Comparison of ENCODE assay signal across 9 cellular contexts in genomic region chr10:124698560-124699470, GRCh38. TPM values are rescaled to one million over a fixed set of nuclear protein-coding genes. Genes with fewer than 3 reads are reported as not detected.
DNase-seq lines count a peak whose midpoint lies in the region; ATAC-seq, FAIRE-seq and TF ChIP-seq lines count a peak whose summit lies in the region.
"Had no signal": no experiment of that assay in that cellular context is flagged by ENCODE, and none has a peak within 500 bp of the region (broad histone marks: within the 10 kb centered on the region; RNA-seq: fewer than 3 reads in every experiment).

No MANE protein-coding gene starts in this region.

- H3K9me3 Mint-ChIP-seq in activated B cell treated with CpG ODN at 0.5 μM for 24 hours: no peaks in the 10 kb centered on the region

- no peak for ATAC-seq in activated B cell treated with CpG ODN at 0.5 μM for 24 hours (ENCODE audit: low read depth)
- no peak for ATAC-seq in right cardiac atrium
- no peak for ATAC-seq in HG03039 (IDR thresholded peaks at IDR 0.05; ENCODE audit: unreplicated experiment)
- ATAC-seq in HG03432 (IDR thresholded peaks at IDR 0.05; ENCODE audit: unreplicated experiment): no peak
- no peak for ATAC-seq in HG03442 (IDR thresholded peaks at IDR 0.05; ENCODE audit: unreplicated experiment)
- ATAC-seq: body of pancreas had no signal

- no peak for TF ChIP-seq CTCF in activated B cell treated with CpG ODN at 0.5 μM for 24 hours (IDR thresholded peaks at IDR 0.05)
- no peak for TF ChIP-seq CTCF in spleen (IDR thresholded peaks at IDR 0.05 in 8 of 11, conservative IDR thresholded peaks at IDR 0.05 in 3 of 11)

- intact Hi-C loops in activated B cell treated with CpG ODN at 0.5 μM for 24 hours (cut with micrococcal nuclease) (no loop called here), right cardiac atrium (cut with DNase I) (no loop called here), spleen (cut with DNase I; ENCODE audit: low total_unique reads) (no loop called here)

- H3K4me1 Mint-ChIP-seq in activated B cell treated with CpG ODN at 0.5 μM for 24 hours: peaks cover 100% of the 10 kb centered on the region

- peak; percentile 84 for FAIRE-seq in GM12892 (lab: Jason Lieb, UNC)

- H3K4me1 ChIP-seq in right cardiac atrium (ENCODE audit: control insufficient read depth, insufficient read depth, low read length): peaks cover 64% of the 10 kb centered on the region
- peaks cover 67 to 100% (median 99%) of the 10 kb centered on the region in 6 donors for H3K4me1 ChIP-seq in spleen

- peak overlapping the region; percentile 69 for H3K4me3 Mint-ChIP-seq in activated B cell treated with CpG ODN at 0.5 μM for 24 hours

- H3K27ac Mint-ChIP-seq in activated B cell treated with CpG ODN at 0.5 μM for 24 hours: peak overlapping the region; percentile 96

- H3K9me3 ChIP-seq in right cardiac atrium (ENCODE audit: control insufficient read depth, low read length) (no peaks in the 10 kb centered on the region), spleen (no peaks in the 10 kb centered on the region)
- H3K9me3 ChIP-seq: body of pancreas had no signal

- no peak for DNase-seq in GM12892 (ENCODE audit: insufficient read length)
- DNase-seq in activated B cell treated with CpG ODN at 0.5 μM for 24 hours: no peak
- DNase-seq in right cardiac atrium: peak in 2 of 3 donors; percentile 11 to 42
- peak; percentile 72 for DNase-seq in spleen
- DNase-seq: body of pancreas, retina had no signal

- peaks cover 62% of the 10 kb centered on the region for H3K36me3 Mint-ChIP-seq in activated B cell treated with CpG ODN at 0.5 μM for 24 hours (ENCODE audit: low read depth)

- H3K36me3 ChIP-seq in spleen: peaks cover 0 to 63% (median 11%) of the 10 kb centered on the region in 6 donors

- POLR2A ChIA-PET in activated B cell treated with CpG ODN at 0.5 μM for 24 hours (lab: Charles Lee): interaction anchor here (0.9 to 3.9 kb wide), 13 partner anchors 12 to 110 kb away, joined by 3 to 105 read pairs (median 18); no protein-coding TSS in a partner anchor

- CTCF ChIA-PET in activated B cell treated with CpG ODN at 0.5 μM for 24 hours (lab: Charles Lee): interaction anchor here (1.3 to 3.8 kb wide), 6 partner anchors 9 to 53 kb away, joined by 3 to 28 read pairs (median 12); no protein-coding TSS in a partner anchor

- no peaks in the 10 kb centered on the region for H3K27me3 Mint-ChIP-seq in activated B cell treated with CpG ODN at 0.5 μM for 24 hours

- WGBS in right cardiac atrium: 84% methylated on average over 18 of the region's 18 CpGs
- WGBS in spleen, 5 donors: 90 to 94% (median 94%) methylated on average over 18 of the region's 18 CpGs

- H3K4me3 ChIP-seq in right cardiac atrium (ENCODE audit: low read length) (no peak overlapping the region), spleen (peak overlapping the region in 1 of 8 donors; percentile 12)
- H3K4me3 ChIP-seq: body of pancreas had no signal

- H3K27me3 ChIP-seq in right cardiac atrium (ENCODE audit: control insufficient read depth, insufficient read depth): no peaks in the 10 kb centered on the region
- H3K27me3 ChIP-seq in spleen (replicated peaks in 1 of 7): no peaks in the 10 kb centered on the region
- H3K27me3 ChIP-seq: body of pancreas had no signal

- H3K27ac ChIP-seq in right cardiac atrium (ENCODE audit: low read length) (peak overlapping the region; percentile 99), spleen (peak overlapping the region; percentile 78 to 95 (median 88))

- TF ChIP-seq POLR2A in GM12892 (IDR thresholded peaks at IDR 0.05; ENCODE audit: low read depth, low read length) (no peak), spleen (IDR thresholded peaks at IDR 0.05) (no peak)

RNA-seq across cellular contexts. Expression of gene FAM53B, which starts 45.4 kb away (rescaled TPM):
- 6.0 TPM for polyA plus RNA-seq in GM12892 (2012; ENCODE audit: missing spikeins)
- total RNA-seq in activated B cell treated with CpG ODN at 0.5 μM for 24 hours (70.9 and 73.9 TPM in 2 replicates), right cardiac atrium (10 to 100 TPM; 34.6 to 58.3 (median 49.8) TPM), spleen (10 to 100 TPM; 43.8 to 94.0 (median 68.9) TPM)
- polyA plus RNA-seq in right cardiac atrium (39.5 TPM), spleen (10 to 100 TPM; 13.3 to 35.2 (median 20.0) TPM)

Comparison
In these comparisons a context has a peak if more than half of its experiments do, and no peak if none do; other contexts are left out.
1. DNase-seq: peak in right cardiac atrium (2 of 3) and spleen (single experiment); none in GM12892 (single experiment) and activated B cell treated with CpG ODN at 0.5 μM for 24 hours (single experiment).